8 cellular contexts compared by ENCODE assay signal in the genomic region with DNA sequence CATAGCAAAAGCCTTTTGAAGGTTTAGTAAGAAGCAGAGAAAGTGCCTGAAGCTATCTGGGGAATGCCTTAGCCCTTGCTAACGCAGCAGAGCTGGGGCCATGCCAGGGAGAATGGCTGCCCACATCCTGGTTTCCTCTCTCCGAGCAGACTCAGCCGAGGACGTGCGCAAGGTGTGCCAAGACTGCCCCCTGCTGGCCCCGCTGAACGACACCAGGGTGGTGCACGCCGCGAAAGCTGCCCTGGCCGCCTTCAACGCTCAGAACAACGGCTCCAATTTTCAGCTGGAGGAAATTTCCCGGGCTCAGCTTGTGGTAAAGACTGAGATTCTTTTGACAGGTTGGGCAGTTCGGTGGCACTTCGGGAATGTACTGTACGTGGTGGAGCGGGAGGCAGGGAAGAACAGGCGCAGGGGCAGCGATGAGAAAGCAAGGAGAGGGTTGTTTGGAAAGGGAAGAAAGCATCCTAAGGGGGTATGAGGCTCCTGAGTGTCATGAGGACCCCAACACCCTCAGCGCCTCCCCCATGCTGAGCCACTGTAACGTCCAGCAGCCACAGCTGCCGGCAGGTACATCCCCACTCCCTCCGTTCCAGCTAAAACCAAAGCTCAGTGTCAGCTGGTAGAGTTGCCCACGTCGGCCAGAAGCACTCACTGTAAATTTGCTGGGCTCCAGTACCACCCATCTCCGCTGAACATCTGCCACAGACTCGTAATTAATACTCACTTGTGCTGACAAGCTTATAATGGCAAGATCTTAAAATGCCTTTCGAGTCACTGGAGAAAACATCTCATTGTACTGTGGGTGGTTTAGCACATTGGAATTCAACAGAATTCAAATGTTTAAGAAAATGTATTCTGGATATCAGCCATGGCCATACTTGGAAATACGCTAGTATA. TPM values are rescaled to one million over a fixed set of nuclear protein-coding genes. Genes with fewer than 3 reads are reported as not detected.
A peak's percentile ranks its signal among the peaks of the same experiment; 100 is the strongest.
DNase-seq lines count a peak whose midpoint lies in the region; ATAC-seq and TF ChIP-seq lines count a peak whose summit lies in the region.

No MANE protein-coding gene starts in this region.

- H3K36me3 ChIP-seq in HUES64 (ENCODE audit: insufficient read depth, low read length) (no peaks in the 10 kb centered on the region), OCI-LY1 (ENCODE audit: insufficient read depth, low read length) (no peaks in the 10 kb centered on the region)

- H3K9me2 ChIP-seq in OCI-LY1 (ENCODE audit: low read depth, low read length) = no peaks in the 10 kb centered on the region

- H3K9ac ChIP-seq in HUES64 (ENCODE audit: low read depth, low read length) (peak overlapping the region; percentile 15; the same call in 1 of the 2 replicates), OCI-LY1 (ENCODE audit: low read length) (peak overlapping the region; percentile 18; the same call in 1 of the 2 replicates)

- H3K27ac ChIP-seq in HUES64 (ENCODE audit: low read depth, low read length) (no peak overlapping the region), OCI-LY1 (ENCODE audit: low read depth, low read length, poor library complexity, severe bottlenecking) (no peak overlapping the region)

- H3K27me3 ChIP-seq in HUES64 (ENCODE audit: insufficient read depth, low read length) (peaks cover 14% of the 10 kb centered on the region), OCI-LY1 (ENCODE audit: insufficient read depth, low read length) (0 out of 2 replicates have a peak, but pooled peaks cover 5% of the 10 kb centered on the region)

- no peaks in the 10 kb centered on the region for H3K79me2 ChIP-seq in OCI-LY1 (ENCODE audit: insufficient read depth, low read length)

- peak overlapping the region; percentile 71 for H2AFZ ChIP-seq in OCI-LY1 (ENCODE audit: low read length)

- no peaks in the 10 kb centered on the region for H4K20me1 ChIP-seq in OCI-LY1 (ENCODE audit: insufficient read depth, low read length)

- DNase-seq in DMS114 treated with DMSO at 0.1 percent for 48 hours (lab: John Stamatoyannopoulos, UW; ENCODE audit: unreplicated experiment) = peak; percentile 59
- peak; percentile 92 for DNase-seq in activated CD8-positive, alpha-beta memory T cell treated with anti-CD3 and anti-CD28 coated beads, Interleukin-2, amount 50 U/mL, for 48 hours
- peak; percentile 100 for DNase-seq in epithelial cell of esophagus (ENCODE audit: low read depth)
- DNase-seq in myocyte (ENCODE audit: low read depth) = peak; percentile 82
- peak; percentile 69 for DNase-seq in stimulated activated CD8-positive, alpha-beta memory T cell treated with anti-CD3 and anti-CD28 coated beads, Interleukin-7, amount 100 ng/mL, for 24 hours (ENCODE audit: low read depth)

- H3K4me3 ChIP-seq in HUES64 (ENCODE audit: low read length) (peak overlapping the region; percentile 26; the same call in 1 of the 2 replicates), OCI-LY1 (ENCODE audit: low read depth, low read length, poor library complexity, severe bottlenecking) (peak overlapping the region; percentile 22), epithelial cell of esophagus (ENCODE audit: low read length) (peak overlapping the region; percentile 40)

- peak; percentile 95 for ATAC-seq in GM21529 (IDR thresholded peaks at IDR 0.05; ENCODE audit: unreplicated experiment)

- no peaks in the 10 kb centered on the region for H3F3A ChIP-seq in OCI-LY1 (ENCODE audit: insufficient read depth, low read length)

- peak overlapping the region; percentile 64 for H3K4me2 ChIP-seq in OCI-LY1 (ENCODE audit: low read length)

- WGBS in HUES64 = 37% methylated on average over 30 of the region's 30 CpGs

- TF ChIP-seq CTCF in OCI-LY1 (IDR thresholded peaks at IDR 0.05; ENCODE audit: low read length) = peak; percentile 100
- TF ChIP-seq CTCF in epithelial cell of esophagus (IDR thresholded peaks at IDR 0.05; ENCODE audit: insufficient read depth, low read depth, low read length, missing control alignments) = peak; percentile 94

- H3K4me1 ChIP-seq in HUES64 (ENCODE audit: insufficient read depth, low read length) (peaks cover 9% of the 10 kb centered on the region), OCI-LY1 (ENCODE audit: insufficient read depth, low read length, severe bottlenecking) (peaks cover 27% of the 10 kb centered on the region)

- H3K9me3 ChIP-seq in HUES64 (ENCODE audit: insufficient read depth, low read depth, low read length) = no peaks in the 10 kb centered on the region
- H3K9me3 ChIP-seq in OCI-LY1 (ENCODE audit: low read length) = no peaks in the 10 kb centered on the region

RNA-seq across cellular contexts. Expression of a gene that starts 4.4 kb away (rescaled TPM):
- polyA plus RNA-seq in HUES64 (2013, experiment 1 of 2) = 1.00 TPM
- 3.1 TPM for polyA plus RNA-seq in HUES64 (2013, experiment 2 of 2)
- total RNA-seq in myocyte = not detected in 2 replicates
- polyA plus RNA-seq in myocyte (2012) = 0.08 TPM

RNA-seq across cellular contexts. Expression of a gene that starts 22.9 kb away (rescaled TPM):
- polyA plus RNA-seq in HUES64 (2013, experiment 1 of 2) = not detected
- not detected for polyA plus RNA-seq in HUES64 (2013, experiment 2 of 2)
- total RNA-seq in myocyte = not detected in 2 replicates
- polyA plus RNA-seq in myocyte (2012) = 0.05 TPM

RNA-seq across cellular contexts. Expression of a gene that starts 46.8 kb away (rescaled TPM):
- 74.8 TPM for polyA plus RNA-seq in HUES64 (2013, experiment 1 of 2)
- 66.3 TPM for polyA plus RNA-seq in HUES64 (2013, experiment 2 of 2)
- total RNA-seq in myocyte = 109 and 188 TPM in 2 replicates
- 98.7 TPM for polyA plus RNA-seq in myocyte (2012)

RNA-seq across cellular contexts. Expression of a gene that starts 48.5 kb away (rescaled TPM):
- polyA plus RNA-seq in HUES64 (2013, experiment 1 of 2) = not detected
- polyA plus RNA-seq in HUES64 (2013, experiment 2 of 2) = not detected
- not detected in 2 replicates for total RNA-seq in myocyte
- not detected for polyA plus RNA-seq in myocyte (2012)

RNA-seq across cellular contexts. Expression of a gene that starts 50.1 kb away (rescaled TPM):
- 14.6 TPM for polyA plus RNA-seq in HUES64 (2013, experiment 1 of 2)
- 13.6 TPM for polyA plus RNA-seq in HUES64 (2013, experiment 2 of 2)
- total RNA-seq in myocyte = 13.0 and 13.8 TPM in 2 replicates
- 11.4 TPM for polyA plus RNA-seq in myocyte (2012)
